Comparison of ENCODE assay signal across 16 cellular contexts in the genomic region with DNA sequence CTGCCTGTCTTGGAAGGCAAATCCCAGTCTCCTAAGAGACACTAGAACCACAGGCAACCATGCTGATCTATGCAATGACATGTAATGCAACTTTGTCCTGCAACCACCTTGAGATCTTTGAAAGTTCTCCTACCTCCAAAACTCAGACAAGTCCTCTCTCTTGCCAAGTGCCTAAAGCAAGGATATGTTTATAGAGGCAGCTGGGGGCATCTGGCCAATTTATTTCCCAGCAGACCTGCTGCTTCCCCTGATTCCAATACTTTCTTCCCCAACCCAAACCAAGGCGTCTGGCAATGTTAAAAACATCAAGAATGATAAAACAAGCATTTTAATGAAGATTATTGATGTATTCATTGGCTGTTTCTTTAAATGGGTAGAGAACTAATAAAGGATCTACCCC.
DNase-seq lines count a peak whose midpoint lies in the region; ATAC-seq and TF ChIP-seq lines count a peak whose summit lies in the region.
"Had no signal": no experiment of that assay in that cellular context is flagged by ENCODE, and none has a peak within 500 bp of the region (broad histone marks: within the 10 kb centered on the region; RNA-seq: fewer than 3 reads in every experiment).

No MANE protein-coding gene starts in this region.

- no peak for TF ChIP-seq CTCF in thyroid gland (IDR thresholded peaks at IDR 0.05)

- WGBS in thyroid gland, 2 donors: 19 to 23% methylated on average over 1 of the region's 1 CpG

- peaks cover 12% of the 10 kb centered on the region for H3K36me3 Mint-ChIP-seq in activated naive CD4-positive, alpha-beta T cell treated with anti-CD3 and anti-CD28 coated beads, Interleukin-2, amount 50 U/mL, for 24 hours
- H3K36me3 Mint-ChIP-seq in activated naive CD4-positive, alpha-beta T cell treated with anti-CD3 and anti-CD28 coated beads, Interleukin-2, amount 50 U/mL, for 72 hours: peaks cover 11 to 27% of the 10 kb centered on the region in 2 donors
- H3K36me3 Mint-ChIP-seq in CD8-positive, alpha-beta memory T cell: peaks cover 0 to 87% (median 13%) of the 10 kb centered on the region in 3 donors
- H3K36me3 Mint-ChIP-seq in immature natural killer cell: peaks cover 13 to 33% (median 16%) of the 10 kb centered on the region in 3 donors

- DNase-seq in activated naive CD4-positive, alpha-beta T cell treated with anti-CD3 and anti-CD28 coated beads, Interleukin-2, amount 50 U/mL, for 72 hours (ENCODE audit: low spot score in 2 of 2): no peak
- no peak for DNase-seq in CD8-positive, alpha-beta memory T cell
- DNase-seq in immature natural killer cell (no peak), thyroid gland (peak; percentile 70 to 71), head of caudate nucleus (no peak)
- DNase-seq: BE2C, COR-L47, EL, GOT3, MV-4-11, NCI-H1436, NCI-H2081, NCI-H748 treated with DMSO at 0.1 percent for 48 hours, RPMI8226 had no signal

- H3K27me3 ChIP-seq in CD8-positive, alpha-beta memory T cell (ENCODE audit: insufficient read depth, low read length, poor library complexity, severe bottlenecking): no peaks in the 10 kb centered on the region
- H3K27me3 ChIP-seq in thyroid gland: no peaks in the 10 kb centered on the region

- H3K27ac Mint-ChIP-seq in activated naive CD4-positive, alpha-beta T cell treated with anti-CD3 and anti-CD28 coated beads, Interleukin-2, amount 50 U/mL, for 24 hours: peak overlapping the region; percentile 41
- H3K27ac Mint-ChIP-seq in activated naive CD4-positive, alpha-beta T cell treated with anti-CD3 and anti-CD28 coated beads, Interleukin-2, amount 50 U/mL, for 72 hours: peak overlapping the region in 1 of 2 donors; percentile 53
- H3K27ac Mint-ChIP-seq in CD8-positive, alpha-beta memory T cell: peak overlapping the region in 6 of 8 donors; percentile 17 to 94 (median 75)
- H3K27ac Mint-ChIP-seq in immature natural killer cell: peak overlapping the region in 4 of 6 donors; percentile 4 to 40 (median 18)

- H3K36me3 ChIP-seq in CD8-positive, alpha-beta memory T cell (ENCODE audit: insufficient read depth, low read length): peaks cover 24% of the 10 kb centered on the region
- no peaks in the 10 kb centered on the region for H3K36me3 ChIP-seq in thyroid gland
- H3K36me3 ChIP-seq: BE2C had no signal

- H3K27me3 Mint-ChIP-seq in activated naive CD4-positive, alpha-beta T cell treated with anti-CD3 and anti-CD28 coated beads, Interleukin-2, amount 50 U/mL, for 24 hours: no peaks in the 10 kb centered on the region
- peaks cover 0 to 1% of the 10 kb centered on the region in 2 donors for H3K27me3 Mint-ChIP-seq in CD8-positive, alpha-beta memory T cell
- H3K27me3 Mint-ChIP-seq in immature natural killer cell (ENCODE audit: low read depth in 3 of 3): peaks cover 0 to 5% (median 0%) of the 10 kb centered on the region in 3 donors

- H3K4me1 ChIP-seq in CD8-positive, alpha-beta memory T cell (ENCODE audit: insufficient read depth, low read length): peaks cover 4% of the 10 kb centered on the region
- H3K4me1 ChIP-seq in thyroid gland: peaks cover 9 to 22% of the 10 kb centered on the region in 2 donors
- H3K4me1 ChIP-seq: BE2C had no signal

- H3K9me3 Mint-ChIP-seq in activated naive CD4-positive, alpha-beta T cell treated with anti-CD3 and anti-CD28 coated beads, Interleukin-2, amount 50 U/mL, for 24 hours: no peaks in the 10 kb centered on the region
- H3K9me3 Mint-ChIP-seq in activated naive CD4-positive, alpha-beta T cell treated with anti-CD3 and anti-CD28 coated beads, Interleukin-2, amount 50 U/mL, for 72 hours: no peaks in the 10 kb centered on the region
- no peaks in the 10 kb centered on the region for H3K9me3 Mint-ChIP-seq in CD8-positive, alpha-beta memory T cell
- H3K9me3 Mint-ChIP-seq in immature natural killer cell: no peaks in the 10 kb centered on the region

- H3K4me1 Mint-ChIP-seq in activated naive CD4-positive, alpha-beta T cell treated with anti-CD3 and anti-CD28 coated beads, Interleukin-2, amount 50 U/mL, for 24 hours: peaks cover 65% of the 10 kb centered on the region
- peaks cover 38 to 70% (median 69%) of the 10 kb centered on the region in 3 donors for H3K4me1 Mint-ChIP-seq in CD8-positive, alpha-beta memory T cell
- H3K4me1 Mint-ChIP-seq in immature natural killer cell: peaks cover 32 to 75% of the 10 kb centered on the region in 2 donors

- intact Hi-C loops in thyroid gland (cut with DNase I) (no loop called here), head of caudate nucleus (cut with DNase I) (no loop called here)

- no peak for ATAC-seq in activated naive CD4-positive, alpha-beta T cell treated with anti-CD3 and anti-CD28 coated beads, Interleukin-2, amount 50 U/mL, for 72 hours
- no peak for ATAC-seq in HG02973 (IDR thresholded peaks at IDR 0.05; ENCODE audit: unreplicated experiment)

- CTCF ChIA-PET in CD8-positive, alpha-beta memory T cell (lab: Charles Lee): no interaction called here

- no peak for TF ChIP-seq POLR2A in thyroid gland (IDR thresholded peaks at IDR 0.05)

- H3K9me3 ChIP-seq in CD8-positive, alpha-beta memory T cell (ENCODE audit: low read length): no peaks in the 10 kb centered on the region
- no peaks in the 10 kb centered on the region for H3K9me3 ChIP-seq in thyroid gland
- H3K9me3 ChIP-seq: BE2C had no signal

- H3K4me3 Mint-ChIP-seq in activated naive CD4-positive, alpha-beta T cell treated with anti-CD3 and anti-CD28 coated beads, Interleukin-2, amount 50 U/mL, for 24 hours: no peak overlapping the region
- no peak overlapping the region for H3K4me3 Mint-ChIP-seq in CD8-positive, alpha-beta memory T cell
- H3K4me3 Mint-ChIP-seq in immature natural killer cell: no peak overlapping the region

- H3K4me3 ChIP-seq in CD8-positive, alpha-beta memory T cell (ENCODE audit: low read length): no peak overlapping the region
- H3K4me3 ChIP-seq in thyroid gland (replicated peaks in 1 of 3): no peak overlapping the region

- POLR2A ChIA-PET in CD8-positive, alpha-beta memory T cell (lab: Charles Lee): interaction anchor here (0.6 kb wide), 1 partner anchor 140 kb away, joined by 10 read pairs; no protein-coding TSS in a partner anchor

- no peak overlapping the region for H3K27ac ChIP-seq in CD8-positive, alpha-beta memory T cell (ENCODE audit: low read depth, low read length)
- H3K27ac ChIP-seq in thyroid gland: peak overlapping the region; percentile 46 to 83 (median 76)

Comparison
In these comparisons a context has a peak if more than half of its experiments do, and no peak if none do; other contexts are left out.
1. DNase-seq: peak in thyroid gland (2 of 2); none in activated naive CD4-positive, alpha-beta T cell treated with anti-CD3 and anti-CD28 coated beads, Interleukin-2, amount 50 U/mL, for 72 hours (0 of 2), CD8-positive, alpha-beta memory T cell (0 of 5), immature natural killer cell (0 of 3) and head of caudate nucleus (0 of 42).